In the genomic region with DNA sequence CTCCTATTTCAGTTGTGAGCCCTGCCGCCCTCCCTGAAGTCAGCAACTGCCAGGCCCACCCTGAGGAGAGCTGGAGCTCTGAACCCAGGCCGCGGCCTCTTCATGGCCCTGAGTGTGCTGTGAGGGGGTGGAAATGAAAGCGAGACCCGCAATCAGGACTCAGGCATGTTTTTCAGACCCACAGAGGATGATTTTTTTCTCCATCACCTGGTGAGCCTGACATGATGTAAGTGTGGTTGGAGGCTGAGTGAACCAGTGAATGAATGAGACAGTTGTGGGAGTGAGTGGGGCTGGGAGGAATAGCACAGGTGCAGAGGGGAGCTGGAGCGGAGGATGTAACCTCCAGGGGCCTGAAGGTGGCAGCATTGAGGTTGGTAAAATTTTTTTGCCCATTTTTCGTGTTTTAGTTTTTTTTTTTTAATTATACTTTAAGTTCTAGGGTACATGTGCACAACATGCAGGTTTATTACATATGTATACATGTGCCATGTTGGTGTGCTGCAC, we compare ENCODE assay signal across 8 cellular contexts. TPM values are rescaled to one million over a fixed set of nuclear protein-coding genes. Genes with fewer than 3 reads are reported as not detected.
A peak's percentile ranks its signal among the peaks of the same experiment; 100 is the strongest.
DNase-seq lines count a peak whose midpoint lies in the region; ATAC-seq and TF ChIP-seq lines count a peak whose summit lies in the region.

No MANE protein-coding gene starts in this region.

- no peak overlapping the region for H3K4me3 ChIP-seq in BE2C (ENCODE audit: low read depth, low read length)

- H3K27ac ChIP-seq in RWPE1: no peak overlapping the region

- CTCF ChIA-PET in RWPE1 (lab: Yijun Ruan, JAX): interaction anchor here (0.5 to 1.2 kb wide), 6 partner anchors 178 to 786 kb away, joined by 3 to 5 read pairs (median 4); no protein-coding TSS in a partner anchor

- ATAC-seq in GM21529 (IDR thresholded peaks at IDR 0.05; ENCODE audit: unreplicated experiment) (peak; percentile 43), GM21723 (IDR thresholded peaks at IDR 0.05; ENCODE audit: unreplicated experiment) (no peak)

- H3K9me3 ChIP-seq in BE2C: no peaks in the 10 kb centered on the region

- peaks cover 27% of the 10 kb centered on the region for H3K27me3 ChIP-seq in BE2C

- no peaks in the 10 kb centered on the region for H3K36me3 ChIP-seq in BE2C

- POLR2A ChIA-PET in RWPE1 (lab: Yijun Ruan, JAX; ENCODE audit: low non-redundant PET): no interaction called here

- H3K4me1 ChIP-seq in BE2C: no peaks in the 10 kb centered on the region

- peak; percentile 55 for TF ChIP-seq CTCF in BE2C (IDR thresholded peaks at IDR 0.05; ENCODE audit: low read depth, low read length)
- peak; percentile 62 for TF ChIP-seq CTCF in RWPE1 (conservative IDR thresholded peaks at IDR 0.05; ENCODE audit: low read depth)

- DNase-seq in BE2C (no peak), RWPE1 (ENCODE audit: low spot score) (no peak), NCI-H226 (no peak), UCSD-AML1 (lab: John Stamatoyannopoulos, UW; ENCODE audit: unreplicated experiment) (no peak)
- DNase-seq in effector CD4-positive, alpha-beta T cell: peak; percentile 28
- peak; percentile 68 for DNase-seq in stimulated activated CD4-positive, alpha-beta T cell treated with anti-CD3 and anti-CD28 coated beads, Interleukin-15, amount 100 ng/mL, for 24 hours

RNA-seq across cellular contexts. Expression of a gene that starts 18.3 kb away (rescaled TPM):
- not detected for polyA plus RNA-seq in BE2C (2012; ENCODE audit: insufficient read depth, insufficient read length, low read depth)

RNA-seq across cellular contexts. Expression of a gene that starts 43.3 kb away (rescaled TPM):
- polyA plus RNA-seq in BE2C (2012; ENCODE audit: insufficient read depth, insufficient read length, low read depth): 5.4 TPM

Comparison
In these comparisons a context has a peak if more than half of its experiments do, and no peak if none do; other contexts are left out.
1. DNase-seq: peak in effector CD4-positive, alpha-beta T cell (single experiment) and stimulated activated CD4-positive, alpha-beta T cell treated with anti-CD3 and anti-CD28 coated beads, Interleukin-15, amount 100 ng/mL, for 24 hours (single experiment); none in BE2C (single experiment), RWPE1 (single experiment), NCI-H226 (single experiment) and UCSD-AML1 (single experiment).